Comparison of ENCODE assay signal across 14 cellular contexts in genomic region chr15:55552461-55552860, GRCh38.
"Had no signal": no experiment of that assay in that cellular context is flagged by ENCODE, and none has a peak within 500 bp of the region (broad histone marks: within the 10 kb centered on the region; RNA-seq: fewer than 3 reads in every experiment).

No MANE protein-coding gene starts in this region.

- H3K36me3 Mint-ChIP-seq: T-cell had no signal

- H3K4me1 Mint-ChIP-seq: naive thymus-derived CD4-positive, alpha-beta T cell; T-cell had no signal

- H3K27ac ChIP-seq: right lobe of liver, transverse colon had no signal

- H3K4me3 Mint-ChIP-seq: activated CD8-positive, alpha-beta T cell treated with anti-CD3 and anti-CD28 coated beads for 36 hours; activated T-helper 1 cell treated with anti-CD3 and anti-CD28 coated beads, Interleukin-12 subunit alpha, Interleukin-12 subunit beta, Interleukin-2, Interleukin-4 antibody, amounts not matched to agents 30 ng/mL and 10 ng/mL and 1 ng/mL, durations not matched to agents 14 hours and 24 hours and 36 hours; naive thymus-derived CD4-positive, alpha-beta T cell; T-cell had no signal

- H3K27ac Mint-ChIP-seq: activated CD8-positive, alpha-beta T cell treated with anti-CD3 and anti-CD28 coated beads for 36 hours; activated T-helper 1 cell treated with anti-CD3 and anti-CD28 coated beads, Interleukin-12 subunit alpha, Interleukin-12 subunit beta, Interleukin-2, Interleukin-4 antibody, amounts not matched to agents 30 ng/mL and 10 ng/mL and 1 ng/mL, durations not matched to agents 14 hours and 24 hours and 36 hours; naive thymus-derived CD4-positive, alpha-beta T cell; progenitor cell of endocrine pancreas; T-cell had no signal

- H3K27me3 Mint-ChIP-seq: progenitor cell of endocrine pancreas had no signal

- H3K4me3 ChIP-seq: right lobe of liver, transverse colon had no signal

- ATAC-seq: activated CD8-positive, alpha-beta T cell treated with anti-CD3 and anti-CD28 coated beads for 36 hours; naive thymus-derived CD4-positive, alpha-beta T cell; right lobe of liver; T-cell had no signal

- DNase-seq: activated CD4-positive, alpha-beta T cell treated with anti-CD3 and anti-CD28 coated beads for 4 hours; activated CD8-positive, alpha-beta T cell treated with anti-CD3 and anti-CD28 coated beads for 36 hours; activated naive CD4-positive, alpha-beta T cell; cortex of kidney; effector CD8-positive, alpha-beta T cell; hippocampal formation; naive thymus-derived CD4-positive, alpha-beta T cell; right lobe of liver; stimulated activated CD4-positive, alpha-beta T cell treated with anti-CD3 and anti-CD28 coated beads, Interleukin-12 subunit alpha, Interleukin-12 subunit beta, amount 100 ng/mL, for 4 hours; stimulated activated naive CD4-positive, alpha-beta T cell; T-cell; transverse colon had no signal
